In genomic region chr19:55166530-55167268, GRCh38 we compare ENCODE assay signal across 1 cellular context.
TF ChIP-seq lines count a peak whose summit lies in the region.

TSS of gene DNAAF3 (minus strand) at chr19:55166613. CDS start at chr19:55166413, 200 bp downstream.

TF ChIP-seq in IMR-90, 13 proteins besides CTCF, POLR2A, EP300 and RAD21 (continued from another document):
- TF ChIP-seq FOS (IDR thresholded peaks at IDR 0.05; ENCODE audit: low read depth, low read length) (peak; percentile 57; the same call in 1 of the 2 replicates), BHLHE40 (IDR thresholded peaks at IDR 0.05; ENCODE audit: low read depth, low read length) (peak; percentile 94), MXI1 (IDR thresholded peaks at IDR 0.05; ENCODE audit: borderline replicate concordance, low read depth, low read length) (peak; percentile 59; the same call in 1 of the 2 replicates), MAZ (IDR thresholded peaks at IDR 0.05; ENCODE audit: borderline replicate concordance, low read depth, low read length) (peak; percentile 88), ELK1 (IDR thresholded peaks at IDR 0.05; ENCODE audit: borderline replicate concordance, low read depth, low read length) (no peak), CEBPB (IDR thresholded peaks at IDR 0.05; ENCODE audit: low read depth, low read length) (peak; percentile 71)
